1 cellular context compared by ENCODE assay signal in genomic region chr12:34354239-34355200, GRCh38.
TF ChIP-seq lines count a peak whose summit lies in the region.

No MANE protein-coding gene starts in this region.

TF ChIP-seq in SK-N-SH, 30 proteins besides CTCF, POLR2A, EP300 and RAD21 (continued from another document):
- TF ChIP-seq NFIC (IDR thresholded peaks at IDR 0.05; ENCODE audit: borderline replicate concordance): no peak
